1 cellular context compared by ENCODE assay signal in genomic region chr2:201259216-201259615, GRCh38.
TF ChIP-seq lines count a peak whose summit lies in the region.

No MANE protein-coding gene starts in this region.

TF ChIP-seq in SK-N-SH, 30 proteins besides CTCF, POLR2A, EP300 and RAD21 (continued from another document):
- no peak for TF ChIP-seq ZBTB33 (IDR thresholded peaks at IDR 0.05; ENCODE audit: borderline replicate concordance, low read depth)
